In the genomic region with DNA sequence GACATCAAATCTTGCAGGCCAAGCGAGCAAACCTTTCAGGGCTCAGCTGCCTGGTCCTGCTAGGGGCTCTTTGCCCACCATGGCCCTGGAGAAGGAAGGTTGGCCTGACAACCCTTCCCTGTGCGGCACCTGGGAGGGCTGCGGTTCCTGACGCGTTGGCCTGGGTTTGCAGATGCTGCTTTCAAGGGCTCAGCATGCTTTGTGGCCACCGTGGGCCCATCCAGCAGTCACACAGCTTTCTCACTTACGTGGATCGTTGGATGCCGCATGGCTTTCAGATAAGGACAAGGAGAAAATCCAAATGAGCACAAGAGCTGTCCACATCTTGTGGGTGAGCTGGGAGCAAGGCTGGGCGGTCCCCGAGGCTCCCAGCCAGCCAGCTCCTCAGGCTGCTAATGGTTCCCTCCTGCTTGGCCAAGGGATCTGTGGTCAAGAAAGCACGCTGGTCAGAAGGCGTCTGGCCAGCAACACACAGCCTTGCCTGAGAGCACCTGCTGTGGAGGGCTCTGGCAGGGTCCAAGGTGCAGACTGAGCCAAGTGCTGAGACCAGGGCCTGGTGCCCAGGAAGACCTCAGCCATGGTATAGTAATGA, we compare ENCODE assay signal across 19 cellular contexts. TPM values are rescaled to one million over a fixed set of nuclear protein-coding genes. Genes with fewer than 3 reads are reported as not detected.
A peak's percentile ranks its signal among the peaks of the same experiment; 100 is the strongest.
DNase-seq lines count a peak whose midpoint lies in the region; ATAC-seq lines count a peak whose summit lies in the region.
"Had no signal": no experiment of that assay in that cellular context is flagged by ENCODE, and none has a peak within 500 bp of the region (broad histone marks: within the 10 kb centered on the region; RNA-seq: fewer than 3 reads in every experiment).

No MANE protein-coding gene starts in this region.

- no peaks in the 10 kb centered on the region for H3K27me3 Mint-ChIP-seq in effector memory CD8-positive, alpha-beta T cell
- H3K27me3 Mint-ChIP-seq: CD4-positive, alpha-beta T cell had no signal

- no peak overlapping the region for H3K4me3 Mint-ChIP-seq in effector memory CD8-positive, alpha-beta T cell
- H3K4me3 Mint-ChIP-seq: CD4-positive, alpha-beta T cell; GM23338 had no signal

- peaks cover 6% of the 10 kb centered on the region in 2 donors for H3K4me1 Mint-ChIP-seq in effector memory CD8-positive, alpha-beta T cell (ENCODE audit: low read depth in 2 of 2)
- H3K4me1 Mint-ChIP-seq: GM23338 had no signal

- H3K9me3 Mint-ChIP-seq in effector memory CD8-positive, alpha-beta T cell, result no peaks in the 10 kb centered on the region
- H3K9me3 Mint-ChIP-seq: CD4-positive, alpha-beta T cell; GM23338 had no signal

- no peak for DNase-seq in Right ventricle myocardium inferior (ENCODE audit: missing footprints)
- DNase-seq in cardiac septum (ENCODE audit: low spot score), result no peak
- DNase-seq in cerebellar cortex (ENCODE audit: low spot score), result peak; percentile 46
- DNase-seq in left lobe of liver (ENCODE audit: low spot score), result peak; percentile 40
- DNase-seq in RKO (ENCODE audit: low spot score), result no peak
- no peak for DNase-seq in effector memory CD8-positive, alpha-beta T cell
- DNase-seq: 8988T; CD4-positive, alpha-beta T cell; DMS153; GF-D8; KBM-7; NCI-H1105 treated with DMSO at 0.1 percent for 48 hours; NCI-H1694; SHP77 had no signal

- intact Hi-C loops in Right ventricle myocardium inferior (cut with DNase I) (no loop called here), cardiac septum (cut with DNase I) (no loop called here)

- no peak overlapping the region for H3K27ac Mint-ChIP-seq in effector memory CD8-positive, alpha-beta T cell
- H3K27ac Mint-ChIP-seq: CD4-positive, alpha-beta T cell; GM23338 had no signal

- peaks cover 10% of the 10 kb centered on the region for H3K36me3 Mint-ChIP-seq in effector memory CD8-positive, alpha-beta T cell (ENCODE audit: insufficient read depth)

- ATAC-seq in Right ventricle myocardium inferior, result peak; percentile 37
- no peak for ATAC-seq in left lobe of liver
- no peak for ATAC-seq in GM19455 (IDR thresholded peaks at IDR 0.05; ENCODE audit: unreplicated experiment)
- no peak for ATAC-seq in effector memory CD8-positive, alpha-beta T cell (replicated peaks)
- ATAC-seq in GM18498 (IDR thresholded peaks at IDR 0.05; ENCODE audit: unreplicated experiment), result no peak
- ATAC-seq: GM23338, HCT116, Panc1 had no signal

RNA-seq across cellular contexts. Expression of a gene that starts 8.2 kb away (rescaled TPM):
- total RNA-seq in Right ventricle myocardium inferior (29.4 TPM), cardiac septum (45.2 TPM), left lobe of liver (50.1 TPM)

RNA-seq across cellular contexts. Expression of a gene that starts 48.9 kb away (rescaled TPM):
- total RNA-seq in Right ventricle myocardium inferior (61.6 TPM), cardiac septum (38.6 TPM), left lobe of liver (114 TPM)

RNA-seq across cellular contexts. Expression of a gene that starts 50.4 kb away (rescaled TPM):
- total RNA-seq in Right ventricle myocardium inferior, result 29.1 TPM
- total RNA-seq in cardiac septum, result 37.7 TPM
- 19.3 TPM for total RNA-seq in left lobe of liver

Comparison
In these comparisons a context has a peak if more than half of its experiments do, and no peak if none do; other contexts are left out.
1. DNase-seq: peak in cerebellar cortex (single experiment) and left lobe of liver (single experiment); none in Right ventricle myocardium inferior (single experiment), cardiac septum (single experiment), RKO (single experiment) and effector memory CD8-positive, alpha-beta T cell (0 of 3).